In the genomic region with DNA sequence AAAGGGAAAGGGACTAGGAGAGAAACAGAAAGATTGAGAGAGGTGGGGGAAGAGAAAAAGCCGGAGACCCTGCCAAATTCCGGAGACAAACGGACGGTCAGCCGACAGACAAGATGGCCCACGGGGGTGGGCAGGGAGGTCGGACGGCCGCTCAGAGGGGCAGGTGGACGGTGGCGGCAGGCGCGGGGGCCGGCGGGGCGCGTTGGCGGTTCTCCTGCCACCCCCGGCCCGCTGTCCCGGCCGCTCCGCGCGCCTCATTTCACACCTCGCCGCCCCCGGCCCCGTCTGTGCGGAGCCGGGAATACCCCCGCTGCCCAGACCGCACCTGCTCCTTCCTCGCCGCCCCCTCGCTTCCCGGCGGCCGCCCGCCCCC, we compare ENCODE assay signal across 12 cellular contexts. TPM values are rescaled to one million over a fixed set of nuclear protein-coding genes. Genes with fewer than 3 reads are reported as not detected.
A peak's percentile ranks its signal among the peaks of the same experiment; 100 is the strongest.
DNase-seq lines count a peak whose midpoint lies in the region; ATAC-seq lines count a peak whose summit lies in the region.
"Had no signal": no experiment of that assay in that cellular context is flagged by ENCODE, and none has a peak within 500 bp of the region (broad histone marks: within the 10 kb centered on the region; RNA-seq: fewer than 3 reads in every experiment).

No MANE protein-coding gene starts in this region.

- no peaks in the 10 kb centered on the region for H3K27me3 ChIP-seq in right cardiac atrium (ENCODE audit: control insufficient read depth, insufficient read depth)

- DNase-seq in T-helper 1 cell = no peak
- no peak for DNase-seq in T-helper 17 cell
- DNase-seq in right cardiac atrium = no peak
- DNase-seq in stimulated activated effector memory CD8-positive, alpha-beta T cell treated with anti-CD3 and anti-CD28 coated beads, Interleukin-12 subunit alpha, Interleukin-12 subunit beta, amount 100 ng/mL, for 72 hours (ENCODE audit: low spot score in 2 of 2) = no peak
- DNase-seq in islet precursor cell = no peak
- DNase-seq in SIG-M5 (lab: John Stamatoyannopoulos, UW) = no peak
- DNase-seq: activated CD8-positive, alpha-beta memory T cell treated with anti-CD3 and anti-CD28 coated beads, Interleukin-2, amount 50 U/mL, for 4 hours; effector CD8-positive, alpha-beta T cell had no signal

- no peaks in the 10 kb centered on the region for H3K36me3 Mint-ChIP-seq in T-helper 1 cell treated with Interleukin-12 subunit alpha and Interleukin-12 subunit beta and Interleukin-4 antibody, amounts not matched to agents 30 μg/mL and 1 μg/mL, for 36 hours (ENCODE audit: low read depth)
- peaks cover 27% of the 10 kb centered on the region for H3K36me3 Mint-ChIP-seq in T-helper 17 cell (ENCODE audit: low read depth)
- peaks cover 5% of the 10 kb centered on the region for H3K36me3 Mint-ChIP-seq in stimulated activated effector memory CD8-positive, alpha-beta T cell treated with anti-CD3 and anti-CD28 coated beads, Interleukin-12 subunit alpha, Interleukin-12 subunit beta, amount 100 ng/mL, for 72 hours

- peak overlapping the region; percentile 66 for H3K4me3 Mint-ChIP-seq in T-helper 1 cell treated with Interleukin-12 subunit alpha and Interleukin-12 subunit beta and Interleukin-4 antibody, amounts not matched to agents 30 μg/mL and 1 μg/mL, for 36 hours
- peak overlapping the region; percentile 90 for H3K4me3 Mint-ChIP-seq in T-helper 17 cell
- H3K4me3 Mint-ChIP-seq in stimulated activated effector memory CD8-positive, alpha-beta T cell treated with anti-CD3 and anti-CD28 coated beads, Interleukin-12 subunit alpha, Interleukin-12 subunit beta, amount 100 ng/mL, for 72 hours = peak overlapping the region; percentile 71

- H3K9me3 ChIP-seq in T-helper 17 cell (ENCODE audit: control insufficient read depth, low read length, poor library complexity, severe bottlenecking) (no peaks in the 10 kb centered on the region), right cardiac atrium (ENCODE audit: control insufficient read depth, low read length) (no peaks in the 10 kb centered on the region)

- no peaks in the 10 kb centered on the region for H3K9me3 Mint-ChIP-seq in T-helper 1 cell treated with Interleukin-12 subunit alpha and Interleukin-12 subunit beta and Interleukin-4 antibody, amounts not matched to agents 30 μg/mL and 1 μg/mL, for 36 hours
- no peaks in the 10 kb centered on the region for H3K9me3 Mint-ChIP-seq in stimulated activated effector memory CD8-positive, alpha-beta T cell treated with anti-CD3 and anti-CD28 coated beads, Interleukin-12 subunit alpha, Interleukin-12 subunit beta, amount 100 ng/mL, for 72 hours

- ATAC-seq in T-helper 17 cell (no peak), right cardiac atrium (no peak), GM21619 (IDR thresholded peaks at IDR 0.05; ENCODE audit: unreplicated experiment) (no peak)
- no peak for ATAC-seq in stimulated activated effector memory CD8-positive, alpha-beta T cell treated with anti-CD3 and anti-CD28 coated beads, Interleukin-12 subunit alpha, Interleukin-12 subunit beta, amount 100 ng/mL, for 72 hours

- H3K4me1 Mint-ChIP-seq in T-helper 1 cell treated with Interleukin-12 subunit alpha and Interleukin-12 subunit beta and Interleukin-4 antibody, amounts not matched to agents 30 μg/mL and 1 μg/mL, for 36 hours (ENCODE audit: low read depth) = peaks cover 22% of the 10 kb centered on the region
- peaks cover 30% of the 10 kb centered on the region for H3K4me1 Mint-ChIP-seq in T-helper 17 cell
- H3K4me1 Mint-ChIP-seq in stimulated activated effector memory CD8-positive, alpha-beta T cell treated with anti-CD3 and anti-CD28 coated beads, Interleukin-12 subunit alpha, Interleukin-12 subunit beta, amount 100 ng/mL, for 72 hours = peaks cover 34% of the 10 kb centered on the region

- H3K4me1 ChIP-seq in right cardiac atrium (ENCODE audit: control insufficient read depth, insufficient read depth, low read length) = peaks cover 3% of the 10 kb centered on the region

- peaks cover 46% of the 10 kb centered on the region for H3K27me3 Mint-ChIP-seq in T-helper 1 cell treated with Interleukin-12 subunit alpha and Interleukin-12 subunit beta and Interleukin-4 antibody, amounts not matched to agents 30 μg/mL and 1 μg/mL, for 36 hours (ENCODE audit: low read depth)
- peaks cover 65% of the 10 kb centered on the region for H3K27me3 Mint-ChIP-seq in T-helper 17 cell

- peak overlapping the region; percentile 50 for H3K4me3 ChIP-seq in right cardiac atrium (ENCODE audit: low read length)

- no peak overlapping the region for H3K27ac ChIP-seq in right cardiac atrium (ENCODE audit: low read length)

- 3% methylated on average over 40 of the region's 40 CpGs for WGBS in right cardiac atrium

- intact Hi-C loops in right cardiac atrium (cut with DNase I) = no loop called here

- H3K27ac Mint-ChIP-seq in T-helper 1 cell treated with Interleukin-12 subunit alpha and Interleukin-12 subunit beta and Interleukin-4 antibody, amounts not matched to agents 30 μg/mL and 1 μg/mL, for 36 hours = no peak overlapping the region
- H3K27ac Mint-ChIP-seq in T-helper 17 cell = peak overlapping the region; percentile 39
- no peak overlapping the region for H3K27ac Mint-ChIP-seq in stimulated activated effector memory CD8-positive, alpha-beta T cell treated with anti-CD3 and anti-CD28 coated beads, Interleukin-12 subunit alpha, Interleukin-12 subunit beta, amount 100 ng/mL, for 72 hours

RNA-seq across cellular contexts. Expression of a gene that starts 0.9 kb away (rescaled TPM):
- total RNA-seq in T-helper 17 cell (under 1 TPM in 1 of 2 donors, not detected in 1; 0.13 TPM), right cardiac atrium (10 to 100 TPM in 1 of 4 donors, 1 to 10 TPM in 3; 9.4 to 17.3 (median 9.6) TPM)
- polyA plus RNA-seq in right cardiac atrium = 7.3 TPM
- total RNA-seq: subcutaneous adipose tissue had no signal

RNA-seq across cellular contexts. Expression of a gene that starts 13.3 kb away (rescaled TPM):
- not detected for total RNA-seq in T-helper 17 cell
- 1 to 10 TPM; 1.3 to 3.0 (median 1.8) TPM for total RNA-seq in right cardiac atrium
- polyA plus RNA-seq in right cardiac atrium = 2.2 TPM
- polyA plus RNA-seq: AG04450 had no signal

RNA-seq across cellular contexts. Expression of a gene that starts 20.3 kb away (rescaled TPM):
- total RNA-seq in T-helper 17 cell = not detected
- total RNA-seq in right cardiac atrium = 100 to 1,000 TPM; 101 to 188 (median 149) TPM
- polyA plus RNA-seq in right cardiac atrium = 144 TPM

RNA-seq across cellular contexts. Expression of a gene that starts 44.7 kb away (rescaled TPM):
- total RNA-seq in T-helper 17 cell (10 to 100 TPM; 27.2 to 30.0 TPM), right cardiac atrium (10 to 100 TPM in 2 of 4 donors, 1 to 10 TPM in 2; 9.0 to 12.0 (median 10.0) TPM)
- polyA plus RNA-seq in right cardiac atrium = 6.0 TPM

RNA-seq across cellular contexts. Expression of a gene that starts 46.3 kb away (rescaled TPM):
- total RNA-seq in T-helper 17 cell = 1 to 10 TPM; 1.5 to 1.6 TPM
- total RNA-seq in right cardiac atrium = 1 to 10 TPM in 3 of 4 donors, under 1 TPM in 1; 0.96 to 3.3 (median 1.5) TPM
- 0.72 TPM for polyA plus RNA-seq in right cardiac atrium

Comparison
In these comparisons a context has a peak if more than half of its experiments do, and no peak if none do; other contexts are left out.
1. RNA of a gene that starts 0.9 kb away (total RNA-seq): 9.4 to 17.3 TPM in right cardiac atrium; 0.13 TPM in T-helper 17 cell; every median in the first group is over 4 times any median in the second.
2. RNA of a gene that starts 20.3 kb away (total RNA-seq): 101 to 188 TPM in right cardiac atrium; not detected in T-helper 17 cell; every median in the first group is over 10 times any median in the second.
3. Peak in every context shown above with its lines, with median percentiles within 50 percentile points of each other: H3K4me3 Mint-ChIP-seq.